ENCODE assay signal across 9 cellular contexts in genomic region chr19:1271528-1272422, GRCh38. TPM values are rescaled to one million over a fixed set of nuclear protein-coding genes. Genes with fewer than 3 reads are reported as not detected.
DNase-seq lines count a peak whose midpoint lies in the region; ATAC-seq, FAIRE-seq and TF ChIP-seq lines count a peak whose summit lies in the region.
"Had no signal": no experiment of that assay in that cellular context is flagged by ENCODE, and none has a peak within 500 bp of the region (broad histone marks: within the 10 kb centered on the region; RNA-seq: fewer than 3 reads in every experiment).

No MANE protein-coding gene starts in this region.

- intact Hi-C loops in activated CD4-positive, alpha-beta T cell treated with anti-CD3 and anti-CD28 coated beads, Interleukin-2, amount 10 ng/mL, durations not matched to agents 24 days and 14 days (cut with micrococcal nuclease): no loop called here
- intact Hi-C loops in HepG2 (cut with micrococcal nuclease; ENCODE audit: unreplicated experiment): no loop called here

- H3K4me1 ChIP-seq in HepG2 (ENCODE audit: insufficient read depth, low read length) (peaks cover 84% of the 10 kb centered on the region), thymus (ENCODE audit: control insufficient read depth, insufficient read depth, low read length) (peaks cover 51% of the 10 kb centered on the region)

- peaks cover 49% of the 10 kb centered on the region for H3K36me3 Mint-ChIP-seq in activated CD4-positive, alpha-beta T cell treated with anti-CD3 and anti-CD28 coated beads, Interleukin-2, amount 10 ng/mL, durations not matched to agents 24 days and 14 days (ENCODE audit: low read depth)
- H3K36me3 Mint-ChIP-seq in activated naive CD8-positive, alpha-beta T cell treated with anti-CD3 and anti-CD28 coated beads, Interleukin-2, amount 50 U/mL, for 24 hours (ENCODE audit: low read depth): peaks cover 48% of the 10 kb centered on the region

- H3K4me3 ChIP-seq in HepG2 (replicated peaks in 1 of 3; ENCODE audit: insufficient read depth in 1 of 3, low read depth in 2 of 3, low read length in 3 of 3): peak overlapping the region in 1 of 3 experiments; percentile 83; a peak in 1 of 6 replicates
- peak overlapping the region; percentile 9 for H3K4me3 ChIP-seq in thymus (ENCODE audit: low read length)

- no peak overlapping the region for H2AFZ ChIP-seq in HepG2 (ENCODE audit: low read length)

- H3K27ac Mint-ChIP-seq in activated CD4-positive, alpha-beta T cell treated with anti-CD3 and anti-CD28 coated beads, Interleukin-2, amount 10 ng/mL, durations not matched to agents 24 days and 14 days: peak overlapping the region; percentile 77
- peak overlapping the region; percentile 96 for H3K27ac Mint-ChIP-seq in activated naive CD8-positive, alpha-beta T cell treated with anti-CD3 and anti-CD28 coated beads, Interleukin-2, amount 50 U/mL, for 24 hours

- H3K27ac ChIP-seq in HepG2 (ENCODE audit: extremely low read length, insufficient read depth, low read length) (no peak overlapping the region), thymus (ENCODE audit: low read depth) (no peak overlapping the region)

- peaks cover 52% of the 10 kb centered on the region for H3K4me1 Mint-ChIP-seq in activated CD4-positive, alpha-beta T cell treated with anti-CD3 and anti-CD28 coated beads, Interleukin-2, amount 10 ng/mL, durations not matched to agents 24 days and 14 days
- peaks cover 69% of the 10 kb centered on the region for H3K4me1 Mint-ChIP-seq in activated naive CD8-positive, alpha-beta T cell treated with anti-CD3 and anti-CD28 coated beads, Interleukin-2, amount 50 U/mL, for 24 hours

- peak overlapping the region; percentile 100; the same call in 1 of the 2 replicates for H3K4me2 ChIP-seq in HepG2 (ENCODE audit: low read depth, low read length)

- no peak for TF ChIP-seq RAD21 in HepG2 (CRISPR knock-in tag; IDR thresholded peaks at IDR 0.05)

- peaks cover 35% of the 10 kb centered on the region for H3K79me2 ChIP-seq in HepG2 (ENCODE audit: insufficient read depth, low read length)

- H3K9ac ChIP-seq in HepG2 (ENCODE audit: insufficient read depth, low read depth, low read length): no peak overlapping the region

- no peak; a peak in 2 of 4 replicates for TF ChIP-seq POLR2A in HepG2 (IDR thresholded peaks at IDR 0.05; ENCODE audit: insufficient read depth in 1 of 2, low read depth in 2 of 2, low read length in 2 of 2)

- 93% methylated on average over 31 of the region's 37 CpGs for WGBS in HepG2 (ENCODE audit: low lambda C conversion rate)
- WGBS in thymus: 96% methylated on average over 37 of the region's 37 CpGs

- in situ Hi-C loops in HepG2 (cut with HindIII; ENCODE audit: extremely low pct_ligation_motif_present, low pct_unique_long_range_greater_than_20kb): no loop called here

- peaks cover 19 to 46% of the 10 kb centered on the region in 2 experiments for H3K36me3 ChIP-seq in HepG2 (replicated peaks in 1 of 2; ENCODE audit: control insufficient read depth in 1 of 2, insufficient read depth in 2 of 2, low read length in 2 of 2)
- peaks cover 43% of the 10 kb centered on the region for H3K36me3 ChIP-seq in thymus (ENCODE audit: control insufficient read depth, insufficient read depth)

- DNase-seq in activated CD4-positive, alpha-beta T cell treated with anti-CD3 and anti-CD28 coated beads, Interleukin-2, amount 10 ng/mL, durations not matched to agents 24 days and 14 days: peak; percentile 66
- no peak for DNase-seq in activated CD4-positive, alpha-beta T cell treated with anti-CD3 and anti-CD28 coated beads for 1 hour
- DNase-seq in activated naive CD8-positive, alpha-beta T cell treated with anti-CD3 and anti-CD28 coated beads, Interleukin-2, amount 50 U/mL, for 24 hours: no peak
- no peak for DNase-seq in HepG2 (ENCODE audit: low spot score)
- no peak for DNase-seq in NCI-H748 (lab: John Stamatoyannopoulos, UW; ENCODE audit: unreplicated experiment)
- DNase-seq: SHP77 treated with DMSO at 0.1 percent for 48 hours had no signal

- no peak for FAIRE-seq in HepG2 (lab: Jason Lieb, UNC)

- no peaks in the 10 kb centered on the region for H3K9me3 Mint-ChIP-seq in activated CD4-positive, alpha-beta T cell treated with anti-CD3 and anti-CD28 coated beads, Interleukin-2, amount 10 ng/mL, durations not matched to agents 24 days and 14 days
- no peaks in the 10 kb centered on the region for H3K9me3 Mint-ChIP-seq in activated naive CD8-positive, alpha-beta T cell treated with anti-CD3 and anti-CD28 coated beads, Interleukin-2, amount 50 U/mL, for 24 hours

- peaks cover 36% of the 10 kb centered on the region for H4K20me1 ChIP-seq in HepG2 (ENCODE audit: insufficient read depth, low read length)

- peak overlapping the region; percentile 95 for H3K4me3 Mint-ChIP-seq in activated CD4-positive, alpha-beta T cell treated with anti-CD3 and anti-CD28 coated beads, Interleukin-2, amount 10 ng/mL, durations not matched to agents 24 days and 14 days
- H3K4me3 Mint-ChIP-seq in activated naive CD8-positive, alpha-beta T cell treated with anti-CD3 and anti-CD28 coated beads, Interleukin-2, amount 50 U/mL, for 24 hours: peak overlapping the region; percentile 95

- ATAC-seq in activated naive CD8-positive, alpha-beta T cell treated with anti-CD3 and anti-CD28 coated beads, Interleukin-2, amount 50 U/mL, for 24 hours: no peak
- no peak for ATAC-seq in HepG2
- ATAC-seq in HG03097 (IDR thresholded peaks at IDR 0.05; ENCODE audit: low FRiP score, unreplicated experiment): no peak
- no peak for ATAC-seq in HG03439 (IDR thresholded peaks at IDR 0.05; ENCODE audit: unreplicated experiment)

- no peaks in the 10 kb centered on the region for H3K27me3 Mint-ChIP-seq in activated CD4-positive, alpha-beta T cell treated with anti-CD3 and anti-CD28 coated beads, Interleukin-2, amount 10 ng/mL, durations not matched to agents 24 days and 14 days
- no peaks in the 10 kb centered on the region for H3K27me3 Mint-ChIP-seq in activated naive CD8-positive, alpha-beta T cell treated with anti-CD3 and anti-CD28 coated beads, Interleukin-2, amount 50 U/mL, for 24 hours

- no peaks in the 10 kb centered on the region for H3K27me3 ChIP-seq in HepG2 (ENCODE audit: control insufficient read depth in 1 of 2, insufficient read depth in 2 of 2, low read length in 2 of 2)
- H3K27me3 ChIP-seq in thymus (ENCODE audit: control insufficient read depth, insufficient read depth): peaks cover under 1% of the 10 kb centered on the region

- H3K9me3 ChIP-seq in HepG2 (ENCODE audit: low read length) (no peaks in the 10 kb centered on the region), thymus (ENCODE audit: control insufficient read depth) (no peaks in the 10 kb centered on the region)

- TF ChIP-seq EP300 in HepG2 (IDR thresholded peaks at IDR 0.05; ENCODE audit: low read depth in 2 of 2, low read length in 2 of 2) (no peak), HepG2 (CRISPR knock-in tag; IDR thresholded peaks at IDR 0.05; ENCODE audit: borderline replicate concordance) (no peak)

- TF ChIP-seq CTCF in HepG2 (CRISPR knock-in tag; IDR thresholded peaks at IDR 0.05): no peak

- CTCF ChIA-PET in HepG2 (lab: Yijun Ruan, JAX; ENCODE audit: low intra/inter-chr PET ratio, low total read pairs): no interaction called here

- BruUV-seq in HepG2 (replicated peaks; lab: Mats Ljungman, UMichigan): no TSS peak

- POLR2A ChIA-PET in HepG2 (lab: Yijun Ruan, JAX): interaction anchor here (1.3 to 4.2 kb wide), 4 partner anchors 12 to 102 kb away, joined by 4 to 41 read pairs (median 12); no protein-coding TSS in a partner anchor

RNA-seq across cellular contexts. Expression of gene CIRBP, which starts 2.6 kb away (rescaled TPM):
- 237 TPM in 2 replicates for total RNA-seq in activated CD4-positive, alpha-beta T cell treated with anti-CD3 and anti-CD28 coated beads, Interleukin-2, amount 10 ng/mL, durations not matched to agents 24 days and 14 days
- 133 and 135 TPM in 2 replicates for total RNA-seq in HepG2 (2016; rRNA removed; fragmentation: Illumina TruSeq; extraction: Trizol)
- 96.6 and 116 TPM in 2 replicates for total RNA-seq in HepG2 (2016; cell fraction: cytosol; rRNA removed; fragmentation: Illumina TruSeq; extraction: Trizol; ENCODE audit: low read depth)
- total RNA-seq in HepG2 (2016; cell fraction: insoluble cytoplasmic fraction; rRNA removed; fragmentation: Illumina TruSeq; extraction: Trizol): 122 and 153 TPM in 2 replicates
- total RNA-seq in HepG2 (2016; cell fraction: membrane; rRNA removed; fragmentation: Illumina TruSeq; extraction: Trizol): 83.7 and 88.2 TPM in 2 replicates
- total RNA-seq in HepG2 (2016; cell fraction: nucleus; rRNA removed; fragmentation: Illumina TruSeq; extraction: Trizol): 100 and 108 TPM in 2 replicates
- polyA plus RNA-seq in HepG2 (2011; rRNA removed): 140 and 177 TPM in 2 replicates
- 120 and 152 TPM in 2 replicates for polyA plus RNA-seq in HepG2 (2011; cell fraction: cytosol; rRNA removed)
- 887 and 1,037 TPM in 2 replicates for polyA plus RNA-seq in HepG2 (2011; cell fraction: nucleus; rRNA removed)
- 154 and 221 TPM in 2 replicates for polyA plus RNA-seq in HepG2 (2012)
- 39.2 and 45.5 TPM in 2 replicates for polyA plus RNA-seq in HepG2 (2016; cell fraction: cytosol; fragmentation: Illumina TruSeq; extraction: Trizol; ENCODE audit: low read depth)
- polyA plus RNA-seq in HepG2 (2016; cell fraction: insoluble cytoplasmic fraction; fragmentation: Illumina TruSeq; extraction: Trizol; ENCODE audit: low read depth): 156 and 182 TPM in 2 replicates
- 63.6 and 72.0 TPM in 2 replicates for polyA plus RNA-seq in HepG2 (2016; cell fraction: membrane; fragmentation: Illumina TruSeq; extraction: Trizol; ENCODE audit: low read depth)
- polyA plus RNA-seq in HepG2 (2016; cell fraction: nucleus; fragmentation: Illumina TruSeq; extraction: Trizol; ENCODE audit: insufficient read depth, low read depth): 293 and 318 TPM in 2 replicates
- polyA minus RNA-seq in HepG2 (2011; rRNA and poly(A)+ RNA removed; ENCODE audit: low replicate concordance): 38.8 and 49.7 TPM in 2 replicates
- polyA minus RNA-seq in HepG2 (2011; cell fraction: cytosol; rRNA and poly(A)+ RNA removed): 32.8 and 38.9 TPM in 2 replicates
- 106 and 131 TPM in 2 replicates for polyA minus RNA-seq in HepG2 (2011; cell fraction: nucleus; rRNA and poly(A)+ RNA removed)
- 693 TPM for polyA plus RNA-seq in thymus

RNA-seq across cellular contexts. Expression of gene FAM174C, which starts 3.6 kb away (rescaled TPM):
- total RNA-seq in activated CD4-positive, alpha-beta T cell treated with anti-CD3 and anti-CD28 coated beads, Interleukin-2, amount 10 ng/mL, durations not matched to agents 24 days and 14 days: 115 and 126 TPM in 2 replicates
- 21.9 and 31.3 TPM in 2 replicates for total RNA-seq in HepG2 (2016; rRNA removed; fragmentation: Illumina TruSeq; extraction: Trizol)
- total RNA-seq in HepG2 (2016; cell fraction: cytosol; rRNA removed; fragmentation: Illumina TruSeq; extraction: Trizol; ENCODE audit: low read depth): 67.5 and 90.2 TPM in 2 replicates
- 14.2 and 28.2 TPM in 2 replicates for total RNA-seq in HepG2 (2016; cell fraction: insoluble cytoplasmic fraction; rRNA removed; fragmentation: Illumina TruSeq; extraction: Trizol)
- total RNA-seq in HepG2 (2016; cell fraction: membrane; rRNA removed; fragmentation: Illumina TruSeq; extraction: Trizol): 57.9 and 74.3 TPM in 2 replicates
- 18.6 and 22.9 TPM in 2 replicates for total RNA-seq in HepG2 (2016; cell fraction: nucleus; rRNA removed; fragmentation: Illumina TruSeq; extraction: Trizol)
- polyA plus RNA-seq in HepG2 (2011; rRNA removed): 19.5 and 21.2 TPM in 2 replicates
- polyA plus RNA-seq in HepG2 (2011; cell fraction: cytosol; rRNA removed): 21.0 and 42.4 TPM in 2 replicates
- 45.8 and 49.4 TPM in 2 replicates for polyA plus RNA-seq in HepG2 (2011; cell fraction: nucleus; rRNA removed)
- polyA plus RNA-seq in HepG2 (2012): 14.1 and 18.2 TPM in 2 replicates
- 104 and 136 TPM in 2 replicates for polyA plus RNA-seq in HepG2 (2016; cell fraction: cytosol; fragmentation: Illumina TruSeq; extraction: Trizol; ENCODE audit: low read depth)
- polyA plus RNA-seq in HepG2 (2016; cell fraction: insoluble cytoplasmic fraction; fragmentation: Illumina TruSeq; extraction: Trizol; ENCODE audit: low read depth): 24.1 and 30.7 TPM in 2 replicates
- polyA plus RNA-seq in HepG2 (2016; cell fraction: membrane; fragmentation: Illumina TruSeq; extraction: Trizol; ENCODE audit: low read depth): 78.9 and 88.8 TPM in 2 replicates
- 43.0 and 56.8 TPM in 2 replicates for polyA plus RNA-seq in HepG2 (2016; cell fraction: nucleus; fragmentation: Illumina TruSeq; extraction: Trizol; ENCODE audit: insufficient read depth, low read depth)
- polyA minus RNA-seq in HepG2 (2011; rRNA and poly(A)+ RNA removed; ENCODE audit: low replicate concordance): 15.5 and 24.8 TPM in 2 replicates
- 9.4 and 11.7 TPM in 2 replicates for polyA minus RNA-seq in HepG2 (2011; cell fraction: cytosol; rRNA and poly(A)+ RNA removed)
- 6.5 and 6.8 TPM in 2 replicates for polyA minus RNA-seq in HepG2 (2011; cell fraction: nucleus; rRNA and poly(A)+ RNA removed)
- 62.2 TPM for polyA plus RNA-seq in thymus

RNA-seq across cellular contexts. Expression of gene EFNA2, which starts 13.9 kb away (rescaled TPM):
- total RNA-seq in activated CD4-positive, alpha-beta T cell treated with anti-CD3 and anti-CD28 coated beads, Interleukin-2, amount 10 ng/mL, durations not matched to agents 24 days and 14 days: not detected in 2 replicates
- 4.3 and 9.9 TPM in 2 replicates for total RNA-seq in HepG2 (2016; rRNA removed; fragmentation: Illumina TruSeq; extraction: Trizol)
- total RNA-seq in HepG2 (2016; cell fraction: cytosol; rRNA removed; fragmentation: Illumina TruSeq; extraction: Trizol; ENCODE audit: low read depth): 15.0 and 18.4 TPM in 2 replicates
- total RNA-seq in HepG2 (2016; cell fraction: insoluble cytoplasmic fraction; rRNA removed; fragmentation: Illumina TruSeq; extraction: Trizol): 5.2 and 11.1 TPM in 2 replicates
- 27.1 and 33.2 TPM in 2 replicates for total RNA-seq in HepG2 (2016; cell fraction: membrane; rRNA removed; fragmentation: Illumina TruSeq; extraction: Trizol)
- 3.7 and 6.5 TPM in 2 replicates for total RNA-seq in HepG2 (2016; cell fraction: nucleus; rRNA removed; fragmentation: Illumina TruSeq; extraction: Trizol)
- polyA plus RNA-seq in HepG2 (2011; rRNA removed): 6.0 and 11.1 TPM in 2 replicates
- 7.3 and 14.1 TPM in 2 replicates for polyA plus RNA-seq in HepG2 (2011; cell fraction: cytosol; rRNA removed)
- polyA plus RNA-seq in HepG2 (2011; cell fraction: nucleus; rRNA removed): 17.9 and 19.5 TPM in 2 replicates
- polyA plus RNA-seq in HepG2 (2012): 6.4 and 6.8 TPM in 2 replicates
- polyA plus RNA-seq in HepG2 (2016; cell fraction: cytosol; fragmentation: Illumina TruSeq; extraction: Trizol; ENCODE audit: low read depth): 17.9 and 19.1 TPM in 2 replicates
- 7.9 and 11.2 TPM in 2 replicates for polyA plus RNA-seq in HepG2 (2016; cell fraction: insoluble cytoplasmic fraction; fragmentation: Illumina TruSeq; extraction: Trizol; ENCODE audit: low read depth)
- 27.7 and 33.0 TPM in 2 replicates for polyA plus RNA-seq in HepG2 (2016; cell fraction: membrane; fragmentation: Illumina TruSeq; extraction: Trizol; ENCODE audit: low read depth)
- polyA plus RNA-seq in HepG2 (2016; cell fraction: nucleus; fragmentation: Illumina TruSeq; extraction: Trizol; ENCODE audit: insufficient read depth, low read depth): 11.7 and 13.4 TPM in 2 replicates
- polyA minus RNA-seq in HepG2 (2011; rRNA and poly(A)+ RNA removed; ENCODE audit: low replicate concordance): 0.28 and 20.0 TPM in 2 replicates
- polyA minus RNA-seq in HepG2 (2011; cell fraction: cytosol; rRNA and poly(A)+ RNA removed): 23.0 and 23.8 TPM in 2 replicates
- polyA minus RNA-seq in HepG2 (2011; cell fraction: nucleus; rRNA and poly(A)+ RNA removed): 2.8 and 4.2 TPM in 2 replicates
- 0.21 TPM for polyA plus RNA-seq in thymus

RNA-seq across cellular contexts. Expression of gene MIDN, which starts 23.4 kb away (rescaled TPM):
- total RNA-seq in activated CD4-positive, alpha-beta T cell treated with anti-CD3 and anti-CD28 coated beads, Interleukin-2, amount 10 ng/mL, durations not matched to agents 24 days and 14 days: 72.3 and 82.4 TPM in 2 replicates
- 8.4 and 10.7 TPM in 2 replicates for total RNA-seq in HepG2 (2016; rRNA removed; fragmentation: Illumina TruSeq; extraction: Trizol)
- total RNA-seq in HepG2 (2016; cell fraction: cytosol; rRNA removed; fragmentation: Illumina TruSeq; extraction: Trizol; ENCODE audit: low read depth): 6.5 and 7.9 TPM in 2 replicates
- total RNA-seq in HepG2 (2016; cell fraction: insoluble cytoplasmic fraction; rRNA removed; fragmentation: Illumina TruSeq; extraction: Trizol): 8.9 and 11.0 TPM in 2 replicates
- total RNA-seq in HepG2 (2016; cell fraction: membrane; rRNA removed; fragmentation: Illumina TruSeq; extraction: Trizol): 14.1 and 14.8 TPM in 2 replicates
- total RNA-seq in HepG2 (2016; cell fraction: nucleus; rRNA removed; fragmentation: Illumina TruSeq; extraction: Trizol): 17.3 and 19.0 TPM in 2 replicates
- polyA plus RNA-seq in HepG2 (2011; rRNA removed) (18.0 and 19.6 TPM in 2 replicates), thymus (55.1 TPM)
- 14.8 and 17.8 TPM in 2 replicates for polyA plus RNA-seq in HepG2 (2011; cell fraction: cytosol; rRNA removed)
- polyA plus RNA-seq in HepG2 (2011; cell fraction: nucleus; rRNA removed): 116 and 135 TPM in 2 replicates
- polyA plus RNA-seq in HepG2 (2012): 27.5 and 28.1 TPM in 2 replicates
- 2.7 and 3.3 TPM in 2 replicates for polyA plus RNA-seq in HepG2 (2016; cell fraction: cytosol; fragmentation: Illumina TruSeq; extraction: Trizol; ENCODE audit: low read depth)
- polyA plus RNA-seq in HepG2 (2016; cell fraction: insoluble cytoplasmic fraction; fragmentation: Illumina TruSeq; extraction: Trizol; ENCODE audit: low read depth): 30.9 and 43.0 TPM in 2 replicates
- polyA plus RNA-seq in HepG2 (2016; cell fraction: membrane; fragmentation: Illumina TruSeq; extraction: Trizol; ENCODE audit: low read depth): 10.2 and 10.3 TPM in 2 replicates
- 76.5 and 77.9 TPM in 2 replicates for polyA plus RNA-seq in HepG2 (2016; cell fraction: nucleus; fragmentation: Illumina TruSeq; extraction: Trizol; ENCODE audit: insufficient read depth, low read depth)
- 14.0 and 39.5 TPM in 2 replicates for polyA minus RNA-seq in HepG2 (2011; rRNA and poly(A)+ RNA removed; ENCODE audit: low replicate concordance)
- polyA minus RNA-seq in HepG2 (2011; cell fraction: cytosol; rRNA and poly(A)+ RNA removed): 42.7 and 47.0 TPM in 2 replicates
- 36.8 and 48.0 TPM in 2 replicates for polyA minus RNA-seq in HepG2 (2011; cell fraction: nucleus; rRNA and poly(A)+ RNA removed)

RNA-seq across cellular contexts. Expression of gene ATP5F1D, which starts 30.2 kb away (rescaled TPM):
- total RNA-seq in activated CD4-positive, alpha-beta T cell treated with anti-CD3 and anti-CD28 coated beads, Interleukin-2, amount 10 ng/mL, durations not matched to agents 24 days and 14 days: 254 and 269 TPM in 2 replicates
- 78.7 and 88.0 TPM in 2 replicates for total RNA-seq in HepG2 (2016; rRNA removed; fragmentation: Illumina TruSeq; extraction: Trizol)
- total RNA-seq in HepG2 (2016; cell fraction: cytosol; rRNA removed; fragmentation: Illumina TruSeq; extraction: Trizol; ENCODE audit: low read depth): 72.7 and 79.4 TPM in 2 replicates
- total RNA-seq in HepG2 (2016; cell fraction: insoluble cytoplasmic fraction; rRNA removed; fragmentation: Illumina TruSeq; extraction: Trizol): 80.1 and 93.1 TPM in 2 replicates
- total RNA-seq in HepG2 (2016; cell fraction: membrane; rRNA removed; fragmentation: Illumina TruSeq; extraction: Trizol): 72.8 and 84.2 TPM in 2 replicates
- 40.6 and 53.8 TPM in 2 replicates for total RNA-seq in HepG2 (2016; cell fraction: nucleus; rRNA removed; fragmentation: Illumina TruSeq; extraction: Trizol)
- polyA plus RNA-seq in HepG2 (2011; rRNA removed): 39.4 and 49.3 TPM in 2 replicates
- 61.0 and 112 TPM in 2 replicates for polyA plus RNA-seq in HepG2 (2011; cell fraction: cytosol; rRNA removed)
- 105 and 111 TPM in 2 replicates for polyA plus RNA-seq in HepG2 (2011; cell fraction: nucleus; rRNA removed)
- polyA plus RNA-seq in HepG2 (2012): 67.0 and 70.9 TPM in 2 replicates
- 126 and 135 TPM in 2 replicates for polyA plus RNA-seq in HepG2 (2016; cell fraction: cytosol; fragmentation: Illumina TruSeq; extraction: Trizol; ENCODE audit: low read depth)
- polyA plus RNA-seq in HepG2 (2016; cell fraction: insoluble cytoplasmic fraction; fragmentation: Illumina TruSeq; extraction: Trizol; ENCODE audit: low read depth): 131 and 155 TPM in 2 replicates
- polyA plus RNA-seq in HepG2 (2016; cell fraction: membrane; fragmentation: Illumina TruSeq; extraction: Trizol; ENCODE audit: low read depth): 112 and 121 TPM in 2 replicates
- polyA plus RNA-seq in HepG2 (2016; cell fraction: nucleus; fragmentation: Illumina TruSeq; extraction: Trizol; ENCODE audit: insufficient read depth, low read depth): 129 and 134 TPM in 2 replicates
- 60.5 and 86.6 TPM in 2 replicates for polyA minus RNA-seq in HepG2 (2011; rRNA and poly(A)+ RNA removed; ENCODE audit: low replicate concordance)
- polyA minus RNA-seq in HepG2 (2011; cell fraction: cytosol; rRNA and poly(A)+ RNA removed): 53.6 and 68.0 TPM in 2 replicates
- 14.7 and 18.9 TPM in 2 replicates for polyA minus RNA-seq in HepG2 (2011; cell fraction: nucleus; rRNA and poly(A)+ RNA removed)
- 150 TPM for polyA plus RNA-seq in thymus
